ENCODE assay signal across 1 cellular context in genomic region chr15:85493258-85493657, GRCh38.
TF ChIP-seq lines count a peak whose summit lies in the region.

No MANE protein-coding gene starts in this region.

TF ChIP-seq in IMR-90, 13 proteins besides CTCF, POLR2A, EP300 and RAD21:
- TF ChIP-seq FOS (IDR thresholded peaks at IDR 0.05; ENCODE audit: low read depth, low read length) (no peak), BHLHE40 (IDR thresholded peaks at IDR 0.05; ENCODE audit: low read depth, low read length) (no peak)
